ENCODE assay signal across 30 cellular contexts in the genomic region with DNA sequence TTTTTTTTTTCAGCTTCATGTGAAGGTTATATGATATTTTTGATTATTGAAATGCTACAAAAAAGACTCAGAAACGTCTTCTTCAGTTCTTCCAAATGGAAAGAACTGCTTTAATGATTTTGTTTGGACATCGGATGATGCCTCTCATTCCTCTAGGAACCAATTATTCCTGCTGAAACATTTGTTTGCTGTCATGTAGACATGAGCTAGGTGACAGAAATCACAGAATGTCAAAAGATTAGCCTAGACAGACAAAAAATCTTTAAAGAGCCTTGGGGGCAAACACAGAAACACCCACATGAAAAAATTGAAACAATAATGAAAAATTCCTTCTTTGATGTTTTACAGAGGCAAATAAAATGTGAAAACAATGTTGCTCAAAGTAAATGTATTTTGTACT.
"Had no signal": no experiment of that assay in that cellular context is flagged by ENCODE, and none has a peak within 500 bp of the region (broad histone marks: within the 10 kb centered on the region; RNA-seq: fewer than 3 reads in every experiment).

No MANE protein-coding gene starts in this region.

- H3K9me3 ChIP-seq: adrenal gland, ascending aorta, body of pancreas, breast epithelium had no signal

- H3K36me3 ChIP-seq: adrenal gland, ascending aorta, brain microvascular endothelial cell, breast epithelium, cardiac muscle cell had no signal

- H3K4me3 ChIP-seq: adrenal gland, ascending aorta, body of pancreas, breast epithelium, cardiac muscle cell had no signal

- H3K27ac ChIP-seq: adrenal gland, ascending aorta, body of pancreas, brain microvascular endothelial cell, breast epithelium, cardiac muscle cell had no signal

- H3K27me3 ChIP-seq: adrenal gland, ascending aorta, body of pancreas, brain microvascular endothelial cell, breast epithelium, cardiac muscle cell had no signal

- DNase-seq: activated effector memory CD4-positive, alpha-beta T cell treated with anti-CD3 and anti-CD28 coated beads, Interleukin-2, amount 50 U/mL, for 16 hours; activated effector memory CD4-positive, alpha-beta T cell treated with Interleukin-2 at 50 U/mL for 16 hours; activated gamma-delta T cell; activated gamma-delta T cell treated with Interleukin-2 at 50 U/mL for 16 hours; activated naive CD4-positive, alpha-beta T cell; activated naive CD4-positive, alpha-beta T cell treated with anti-CD3 and anti-CD28 coated beads for 36 hours; activated naive CD4-positive, alpha-beta T cell treated with anti-CD3 and anti-CD28 coated beads, Interleukin-2, amount 10 ng/mL, durations not matched to agents 7 days and 5 days; activated naive CD4-positive, alpha-beta T cell treated with anti-CD3 and anti-CD28 coated beads, Interleukin-2, amount 50 U/mL, for 16 hours; activated naive CD4-positive, alpha-beta T cell treated with Interleukin-2 at 50 U/mL for 16 hours; activated naive CD8-positive, alpha-beta T cell treated with anti-CD3 and anti-CD28 coated beads for 36 hours; activated naive CD8-positive, alpha-beta T cell treated with anti-CD3 and anti-CD28 coated beads, Interleukin-2, amount 10 ng/mL, durations not matched to agents 7 days and 5 days; activated naive CD8-positive, alpha-beta T cell treated with anti-CD3 and anti-CD28 coated beads, Interleukin-2, amount 50 U/mL, for 24 hours; activated T-cell treated with anti-CD3 and anti-CD28 coated beads, Interleukin-2, amount 50 U/mL, for 1 hour; activated T-cell treated with anti-CD3 and anti-CD28 coated beads, Interleukin-2, amount 50 U/mL, for 24 hours; activated T-cell treated with anti-CD3 and anti-CD28 coated beads, Interleukin-2, amount 50 U/mL, for 4 hours; activated T-cell treated with anti-CD3 and anti-CD28 coated beads, Interleukin-2, amount 50 U/mL, for 48 hours; activated T-cell treated with anti-CD3 and anti-CD28 coated beads, Interleukin-2, amount 50 U/mL, for 72 hours; adrenal gland; amniotic stem cell; amygdala; anterior cingulate cortex; aorta; body of pancreas; brain microvascular endothelial cell; caudate nucleus; central memory CD4-positive, alpha-beta T cell; cerebellar nuclear complex had no signal
